26 cellular contexts compared by ENCODE assay signal in genomic region chr22:44314425-44315067, GRCh38. TPM values are rescaled to one million over a fixed set of nuclear protein-coding genes. Genes with fewer than 3 reads are reported as not detected.
DNase-seq lines count a peak whose midpoint lies in the region; ATAC-seq, FAIRE-seq and TF ChIP-seq lines count a peak whose summit lies in the region.
"Had no signal": no experiment of that assay in that cellular context is flagged by ENCODE, and none has a peak within 500 bp of the region (broad histone marks: within the 10 kb centered on the region; RNA-seq: fewer than 3 reads in every experiment).

No MANE protein-coding gene starts in this region.

- no peak overlapping the region; the same call in 1 of the 2 replicates for H3K27ac Mint-ChIP-seq in GM23338
- no peak overlapping the region for H3K27ac Mint-ChIP-seq in T-cell
- no peak overlapping the region for H3K27ac Mint-ChIP-seq in chondrocyte (ENCODE audit: unreplicated experiment)
- peak overlapping the region in 1 of 7 donors; percentile 22 for H3K27ac Mint-ChIP-seq in CD4-positive, alpha-beta memory T cell
- H3K27ac Mint-ChIP-seq: activated CD4-positive, alpha-beta T cell treated with anti-CD3 and anti-CD28 coated beads, Interleukin-2, amount 10 ng/mL, durations not matched to agents 24 days and 14 days; activated T-helper 17 cell treated with anti-CD3 and anti-CD28 coated beads, Interleukin-2, amount 50 U/mL, for 72 hours; CD4-positive, alpha-beta T cell; nephron had no signal

- peaks cover 6% of the 10 kb centered on the region; the same call in 1 of the 3 replicates for H3K4me1 Mint-ChIP-seq in GM23338
- peaks cover 11 to 15% (median 11%) of the 10 kb centered on the region in 3 donors for H3K4me1 Mint-ChIP-seq in T-cell
- peaks cover 42% of the 10 kb centered on the region for H3K4me1 Mint-ChIP-seq in chondrocyte (ENCODE audit: low read depth)
- peaks cover 2 to 9% (median 7%) of the 10 kb centered on the region in 4 donors for H3K4me1 Mint-ChIP-seq in CD4-positive, alpha-beta memory T cell
- H3K4me1 Mint-ChIP-seq: activated T-helper 17 cell treated with anti-CD3 and anti-CD28 coated beads, Interleukin-2, amount 50 U/mL, for 72 hours had no signal

- no peak for DNase-seq in GM23338 (ENCODE audit: low spot score)
- DNase-seq in T-cell: no peak
- DNase-seq in chondrocyte (ENCODE audit: low spot score): no peak
- DNase-seq in small intestine: peak; percentile 14
- no peak for DNase-seq in OCI-M2 (lab: John Stamatoyannopoulos, UW; ENCODE audit: unreplicated experiment)
- no peak for DNase-seq in posterior vena cava (ENCODE audit: low spot score)
- DNase-seq in CD4-positive, alpha-beta memory T cell: no peak
- DNase-seq: activated CD4-positive, alpha-beta T cell treated with anti-CD3 and anti-CD28 coated beads, Interleukin-2, amount 10 ng/mL, durations not matched to agents 24 days and 14 days; activated CD8-positive, alpha-beta memory T cell treated with anti-CD3 and anti-CD28 coated beads, Interleukin-2, amount 50 U/mL, for 4 hours; CD4-positive, alpha-beta T cell; dermis blood vessel endothelial cell; GF-D8; heart left ventricle; NCI-H1092; NCI-H2029 treated with DMSO at 0.1 percent for 48 hours; NCI-H226 had no signal

- no peaks in the 10 kb centered on the region for H3K36me3 ChIP-seq in GM23338 (ENCODE audit: insufficient read depth)
- H3K36me3 ChIP-seq in small intestine (ENCODE audit: control insufficient read depth in 2 of 2, insufficient read depth in 2 of 2, low read length in 2 of 2): no peaks in the 10 kb centered on the region
- H3K36me3 ChIP-seq in CD4-positive, alpha-beta memory T cell (ENCODE audit: insufficient read depth, low read length): no peaks in the 10 kb centered on the region
- H3K36me3 ChIP-seq: cardiac muscle cell, heart left ventricle, left lung, SJSA1, suprapubic skin had no signal

- CTCF ChIA-PET in T-cell (lab: Charles Lee): no interaction called here
- CTCF ChIA-PET in CD4-positive, alpha-beta memory T cell (lab: Charles Lee; ENCODE audit: partially characterized antibody): no interaction called here

- H3K27me3 ChIP-seq in GM23338 (ENCODE audit: insufficient read depth) (no peaks in the 10 kb centered on the region), small intestine (ENCODE audit: control insufficient read depth in 2 of 2, insufficient read depth in 2 of 2, low read length in 2 of 2) (no peaks in the 10 kb centered on the region)
- H3K27me3 ChIP-seq in CD4-positive, alpha-beta memory T cell (ENCODE audit: insufficient read depth, low read length): no peaks in the 10 kb centered on the region
- H3K27me3 ChIP-seq: cardiac muscle cell, heart left ventricle, SJSA1 had no signal

- H3K4me2 ChIP-seq in GM23338: no peak overlapping the region

- H3K4me3 Mint-ChIP-seq in GM23338 (no peak overlapping the region), T-cell (peak overlapping the region in 2 of 3 donors; percentile 44), chondrocyte (ENCODE audit: unreplicated experiment) (no peak overlapping the region)
- peak overlapping the region in 1 of 8 donors; percentile 38 for H3K4me3 Mint-ChIP-seq in CD4-positive, alpha-beta memory T cell
- H3K4me3 Mint-ChIP-seq: activated CD4-positive, alpha-beta T cell treated with anti-CD3 and anti-CD28 coated beads, Interleukin-2, amount 10 ng/mL, durations not matched to agents 24 days and 14 days; activated T-helper 17 cell treated with anti-CD3 and anti-CD28 coated beads, Interleukin-2, amount 50 U/mL, for 72 hours; CD4-positive, alpha-beta T cell; nephron had no signal

- H3K9me3 Mint-ChIP-seq in GM23338: no peaks in the 10 kb centered on the region
- H3K9me3 Mint-ChIP-seq in T-cell: no peaks in the 10 kb centered on the region
- H3K9me3 Mint-ChIP-seq in chondrocyte (ENCODE audit: low read depth): no peaks in the 10 kb centered on the region
- no peaks in the 10 kb centered on the region for H3K9me3 Mint-ChIP-seq in CD4-positive, alpha-beta memory T cell
- H3K9me3 Mint-ChIP-seq: activated CD4-positive, alpha-beta T cell treated with anti-CD3 and anti-CD28 coated beads, Interleukin-2, amount 10 ng/mL, durations not matched to agents 24 days and 14 days; activated T-helper 17 cell treated with anti-CD3 and anti-CD28 coated beads, Interleukin-2, amount 50 U/mL, for 72 hours; CD4-positive, alpha-beta T cell; nephron had no signal

- WGBS in small intestine, 3 donors: 69 to 70% (median 69%) methylated on average over 17 of the region's 17 CpGs

- H3K36me3 Mint-ChIP-seq in GM23338 (ENCODE audit: low read depth) (no peaks in the 10 kb centered on the region), T-cell (no peaks in the 10 kb centered on the region), chondrocyte (ENCODE audit: low read depth) (no peaks in the 10 kb centered on the region)
- no peaks in the 10 kb centered on the region for H3K36me3 Mint-ChIP-seq in CD4-positive, alpha-beta memory T cell

- FAIRE-seq in small intestine (lab: Jason Lieb, UNC): no peak

- no peaks in the 10 kb centered on the region for H3K9me3 ChIP-seq in small intestine (ENCODE audit: control insufficient read depth, low read depth)
- no peaks in the 10 kb centered on the region for H3K9me3 ChIP-seq in CD4-positive, alpha-beta memory T cell (ENCODE audit: control insufficient read depth in 1 of 2, low read length in 2 of 2)
- H3K9me3 ChIP-seq: heart left ventricle, left lung, SJSA1, suprapubic skin had no signal

- H3K9me2 ChIP-seq in GM23338 (ENCODE audit: insufficient read depth): no peaks in the 10 kb centered on the region

- H3K4me1 ChIP-seq in GM23338 (ENCODE audit: insufficient read depth) (no peaks in the 10 kb centered on the region), small intestine (ENCODE audit: control insufficient read depth in 2 of 2, insufficient read depth in 1 of 2, low read depth in 1 of 2, low read length in 1 of 2) (no peaks in the 10 kb centered on the region)
- peaks cover 6% of the 10 kb centered on the region for H3K4me1 ChIP-seq in CD4-positive, alpha-beta memory T cell (ENCODE audit: insufficient read depth, low read length)

- H3F3A ChIP-seq in GM23338 (replicated peaks; ENCODE audit: low read depth): no peaks in the 10 kb centered on the region

- H3K27me3 Mint-ChIP-seq in GM23338 (ENCODE audit: insufficient read depth, low read depth, poor library complexity) (peaks cover 4% of the 10 kb centered on the region), T-cell (no peaks in the 10 kb centered on the region), chondrocyte (ENCODE audit: low read depth) (peaks cover 2% of the 10 kb centered on the region)
- no peaks in the 10 kb centered on the region for H3K27me3 Mint-ChIP-seq in CD4-positive, alpha-beta memory T cell
- H3K27me3 Mint-ChIP-seq: activated CD4-positive, alpha-beta T cell treated with anti-CD3 and anti-CD28 coated beads, Interleukin-2, amount 10 ng/mL, durations not matched to agents 24 days and 14 days; activated T-helper 17 cell treated with anti-CD3 and anti-CD28 coated beads, Interleukin-2, amount 50 U/mL, for 72 hours; CD4-positive, alpha-beta T cell had no signal

- intact Hi-C loops in posterior vena cava (cut with DNase I): loop anchor here in 1 of 2 donors (5.0 kb wide), 2 partner anchors 48 to 1162 kb away; partner anchors contain the start of gene TSPO
- intact Hi-C loops in CD4-positive, alpha-beta memory T cell (cut with micrococcal nuclease): no loop called here

- no peak overlapping the region for H3K27ac ChIP-seq in GM23338 (ENCODE audit: low read depth)
- H3K27ac ChIP-seq in small intestine (ENCODE audit: low read depth in 1 of 2, low read length in 1 of 2): no peak overlapping the region
- H3K27ac ChIP-seq in CD4-positive, alpha-beta memory T cell (ENCODE audit: low read depth, low read length): no peak overlapping the region
- H3K27ac ChIP-seq: cardiac muscle cell, left lung, SJSA1, suprapubic skin had no signal

- H3K4me3 ChIP-seq in GM23338 (no peak overlapping the region), small intestine (ENCODE audit: low read depth in 1 of 2, low read length in 2 of 2) (no peak overlapping the region)
- no peak overlapping the region for H3K4me3 ChIP-seq in CD4-positive, alpha-beta memory T cell (ENCODE audit: low read length in 2 of 2)
- H3K4me3 ChIP-seq: cardiac muscle cell, heart left ventricle, left lung, SJSA1, suprapubic skin had no signal

- H4K20me1 ChIP-seq in GM23338 (replicated peaks; ENCODE audit: insufficient read depth): no peaks in the 10 kb centered on the region

- TF ChIP-seq CTCF in GM23338 (conservative IDR thresholded peaks at IDR 0.05; ENCODE audit: low read depth in 2 of 2) (no peak), chondrocyte (IDR thresholded peaks at IDR 0.05) (peak; percentile 10)

- H3K79me2 ChIP-seq in GM23338 (replicated peaks; ENCODE audit: insufficient read depth): no peaks in the 10 kb centered on the region

- 0 out of 2 replicates have a peak overlapping the region, but pooled peaks have one; percentile 32 for H2AFZ ChIP-seq in GM23338

- POLR2A ChIA-PET in T-cell (lab: Charles Lee): no interaction called here
- POLR2A ChIA-PET in CD4-positive, alpha-beta memory T cell (lab: Charles Lee; ENCODE audit: partially characterized antibody): no interaction called here

- ATAC-seq in GM23338 (peak; percentile 57), T-cell (replicated peaks in 1 of 4) (peak in 3 of 4 experiments; percentile 35 to 62 (median 58)), HG02642 (IDR thresholded peaks at IDR 0.05; ENCODE audit: poor library complexity, unreplicated experiment) (no peak)
- ATAC-seq: activated T-helper 17 cell treated with anti-CD3 and anti-CD28 coated beads, Interleukin-2, amount 50 U/mL, for 72 hours; HCT116; heart left ventricle; left lung; Panc1 had no signal

TF ChIP-seq in GM23338, 12 proteins besides CTCF, POLR2A, EP300 and RAD21 (continues in another document):
- TF ChIP-seq ETS1 (IDR thresholded peaks at IDR 0.05): no peak
- no peak for TF ChIP-seq EZH2 (IDR thresholded peaks at IDR 0.05; ENCODE audit: low read depth, unreplicated experiment)
- TF ChIP-seq STAT1 (IDR thresholded peaks at IDR 0.05; ENCODE audit: unreplicated experiment): no peak

RNA-seq across cellular contexts. Expression of gene SHISAL1, which starts 1.8 kb away (rescaled TPM):
- total RNA-seq in GM23338 (2014; rRNA removed; shearing (Covaris generic)): 3.4 and 4.3 TPM in 2 replicates
- polyA plus RNA-seq in GM23338 (2016; fragmentation: Nextera tagmentation; extraction: Ambion mirVana) (0.64 and 0.71 TPM in 2 replicates), small intestine (1 to 10 TPM in 1 of 3 donors, under 1 TPM in 2; under 0.01 to 1.2 (median 0.54) TPM)
- total RNA-seq in T-cell (under 1 TPM in 2 of 5 donors, not detected in 3; 0.03 to 0.06 TPM), chondrocyte (7.5 to 20.9 TPM (median 8.3 TPM) in 3 replicates), posterior vena cava (10 to 100 TPM in 1 of 2 donors, 1 to 10 TPM in 1; 9.8 to 12.7 TPM)
- not detected for total RNA-seq in CD4-positive, alpha-beta memory T cell
- polyA plus RNA-seq in CD4-positive, alpha-beta memory T cell: not detected
- total RNA-seq: activated CD4-positive, alpha-beta T cell treated with anti-CD3 and anti-CD28 coated beads, Interleukin-2, amount 10 ng/mL, durations not matched to agents 24 days and 14 days; activated T-helper 17 cell treated with anti-CD3 and anti-CD28 coated beads, Interleukin-2, amount 50 U/mL, for 72 hours; CD4-positive, alpha-beta T cell; dermis blood vessel endothelial cell; T-helper 1 cell treated with Interleukin-12 subunit alpha and Interleukin-12 subunit beta and Interleukin-4 antibody, amounts not matched to agents 30 ng/mL and 1 ng/mL, for 36 hours had no signal

Comparison
In these comparisons a context has a peak if more than half of its experiments do, and no peak if none do; other contexts are left out.
1. H3K4me3 Mint-ChIP-seq: peak in T-cell (2 of 3); none in GM23338 (single experiment) and chondrocyte (single experiment).